Comparison of ENCODE assay signal across 1 cellular context in the genomic region with DNA sequence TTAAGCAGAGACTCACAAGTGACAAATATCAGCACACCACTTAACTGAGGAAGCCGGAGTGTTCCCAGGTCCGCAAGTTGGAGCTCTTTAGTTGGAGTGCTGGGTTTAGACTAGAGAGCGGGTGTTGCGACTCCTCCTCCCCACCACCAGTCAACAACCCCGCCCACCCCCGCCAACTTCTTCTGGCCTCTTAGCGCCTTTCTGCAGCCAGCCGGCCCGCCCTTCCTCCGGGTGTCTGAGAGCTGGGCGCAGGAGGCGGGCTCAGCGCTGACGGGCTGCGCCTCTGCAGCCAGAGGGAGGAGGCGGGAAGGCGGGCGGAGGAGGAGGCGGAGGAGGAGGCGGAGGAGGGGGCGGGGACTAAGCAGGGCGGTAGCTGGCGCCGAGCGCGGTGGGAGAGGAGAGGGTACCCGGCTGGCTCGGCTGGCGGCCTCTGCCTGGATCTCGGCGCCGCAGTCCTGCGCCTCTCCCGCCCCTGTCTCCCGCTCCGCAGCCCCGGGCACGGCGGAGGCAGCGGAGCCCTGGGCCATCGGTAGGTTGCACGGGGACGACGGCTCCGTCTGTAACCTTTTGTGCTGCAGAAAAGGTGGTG.
A peak's percentile ranks its signal among the peaks of the same experiment; 100 is the strongest.
TF ChIP-seq lines count a peak whose summit lies in the region.

MACIR (plus strand) TSS at position 396 of the 589 bp plus-strand sequence. CDS start 17,157 bp downstream, outside the sequence.

TF ChIP-seq in K562, 482 proteins besides CTCF, POLR2A, EP300 and RAD21 (continued from another document):
- TF ChIP-seq AFF4 (CRISPR knock-in tag; IDR thresholded peaks at IDR 0.05) (peak; percentile 20; the same call in 1 of the 2 replicates), BHLHE40 (IDR thresholded peaks at IDR 0.05; ENCODE audit: low read length) (0 out of 2 replicates have a peak, but pooled peaks have one; percentile 12), NFE2 (IDR thresholded peaks at IDR 0.05; ENCODE audit: low read depth) (no peak), TAL1 (IDR thresholded peaks at IDR 0.05) (no peak), ZNF384 (IDR thresholded peaks at IDR 0.05; ENCODE audit: low read depth, low read length) (no peak), MAZ (CRISPR knock-in tag; conservative IDR thresholded peaks at IDR 0.05 in 1 of 2, IDR thresholded peaks at IDR 0.05 in 1 of 2) (peak; percentile 68 to 73; a peak in 3 of 4 replicates), TBL1XR1 (IDR thresholded peaks at IDR 0.05; ENCODE audit: low read length in 2 of 2) (peak in 1 of 2 experiments; percentile 14; a peak in 1 of 4 replicates), NR2C1 (IDR thresholded peaks at IDR 0.05) (no peak), NR2C1 (tag; IDR thresholded peaks at IDR 0.05) (no peak), BRCA1 (IDR thresholded peaks at IDR 0.05) (no peak), BRCA1 (CRISPR knock-in tag; IDR thresholded peaks at IDR 0.05) (no peak), MAFK (IDR thresholded peaks at IDR 0.05; ENCODE audit: low read length) (no peak), HNRNPLL (IDR thresholded peaks at IDR 0.05; ENCODE audit: low read depth, low read length, poor library complexity, severe bottlenecking) (peak; percentile 61), MEIS2 (IDR thresholded peaks at IDR 0.05; ENCODE audit: partially characterized antibody) (peak; percentile 16), FOSL1 (tag; conservative IDR thresholded peaks at IDR 0.05) (no peak)
